ENCODE assay signal across 1 cellular context in the genomic region with DNA sequence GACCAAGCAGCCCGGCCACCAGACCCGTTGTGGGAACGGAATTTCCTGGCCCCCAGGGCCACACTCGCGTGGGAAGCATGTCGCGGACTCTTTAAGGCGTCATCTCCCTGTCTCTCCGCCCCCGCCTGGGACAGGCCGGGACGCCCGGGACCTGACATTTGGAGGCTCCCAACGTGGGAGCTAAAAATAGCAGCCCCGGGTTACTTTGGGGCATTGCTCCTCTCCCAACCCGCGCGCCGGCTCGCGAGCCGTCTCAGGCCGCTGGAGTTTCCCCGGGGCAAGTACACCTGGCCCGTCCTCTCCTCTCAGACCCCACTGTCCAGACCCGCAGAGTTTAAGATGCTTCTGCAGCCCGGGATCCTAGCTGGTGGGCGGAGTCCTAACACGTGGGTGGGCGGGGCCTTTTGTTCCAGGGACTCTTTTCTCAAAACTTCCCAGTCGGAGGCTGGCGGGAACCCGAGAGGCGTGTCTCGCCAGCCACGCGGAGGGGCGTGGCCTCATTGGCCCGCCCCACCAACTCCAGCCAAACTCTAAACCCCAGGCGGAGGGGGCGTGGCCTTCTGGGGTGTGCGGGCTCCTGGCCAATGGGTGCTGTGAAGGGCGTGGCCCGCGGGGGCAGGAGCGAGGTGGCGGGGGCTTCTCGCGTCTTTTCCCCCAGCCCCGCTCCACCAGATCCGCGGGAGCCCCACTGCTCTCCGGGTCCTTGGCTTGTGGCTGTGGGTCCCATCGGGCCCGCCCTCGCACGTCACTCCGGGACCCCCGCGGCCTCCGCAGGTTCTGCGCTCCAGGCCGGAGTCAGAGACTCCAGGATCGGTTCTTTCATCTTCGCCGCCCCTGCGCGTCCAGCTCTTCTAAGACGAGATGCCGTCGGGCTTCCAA.
TF ChIP-seq lines count a peak whose summit lies in the region.

A gene (plus strand): TSS at position 645 of the 879 bp plus-strand sequence. CDS start 217 bp downstream, at position 862.

TF ChIP-seq in GM23338, 12 proteins besides CTCF, POLR2A, EP300 and RAD21 (continued from another document):
- TF ChIP-seq, protein P1, sequence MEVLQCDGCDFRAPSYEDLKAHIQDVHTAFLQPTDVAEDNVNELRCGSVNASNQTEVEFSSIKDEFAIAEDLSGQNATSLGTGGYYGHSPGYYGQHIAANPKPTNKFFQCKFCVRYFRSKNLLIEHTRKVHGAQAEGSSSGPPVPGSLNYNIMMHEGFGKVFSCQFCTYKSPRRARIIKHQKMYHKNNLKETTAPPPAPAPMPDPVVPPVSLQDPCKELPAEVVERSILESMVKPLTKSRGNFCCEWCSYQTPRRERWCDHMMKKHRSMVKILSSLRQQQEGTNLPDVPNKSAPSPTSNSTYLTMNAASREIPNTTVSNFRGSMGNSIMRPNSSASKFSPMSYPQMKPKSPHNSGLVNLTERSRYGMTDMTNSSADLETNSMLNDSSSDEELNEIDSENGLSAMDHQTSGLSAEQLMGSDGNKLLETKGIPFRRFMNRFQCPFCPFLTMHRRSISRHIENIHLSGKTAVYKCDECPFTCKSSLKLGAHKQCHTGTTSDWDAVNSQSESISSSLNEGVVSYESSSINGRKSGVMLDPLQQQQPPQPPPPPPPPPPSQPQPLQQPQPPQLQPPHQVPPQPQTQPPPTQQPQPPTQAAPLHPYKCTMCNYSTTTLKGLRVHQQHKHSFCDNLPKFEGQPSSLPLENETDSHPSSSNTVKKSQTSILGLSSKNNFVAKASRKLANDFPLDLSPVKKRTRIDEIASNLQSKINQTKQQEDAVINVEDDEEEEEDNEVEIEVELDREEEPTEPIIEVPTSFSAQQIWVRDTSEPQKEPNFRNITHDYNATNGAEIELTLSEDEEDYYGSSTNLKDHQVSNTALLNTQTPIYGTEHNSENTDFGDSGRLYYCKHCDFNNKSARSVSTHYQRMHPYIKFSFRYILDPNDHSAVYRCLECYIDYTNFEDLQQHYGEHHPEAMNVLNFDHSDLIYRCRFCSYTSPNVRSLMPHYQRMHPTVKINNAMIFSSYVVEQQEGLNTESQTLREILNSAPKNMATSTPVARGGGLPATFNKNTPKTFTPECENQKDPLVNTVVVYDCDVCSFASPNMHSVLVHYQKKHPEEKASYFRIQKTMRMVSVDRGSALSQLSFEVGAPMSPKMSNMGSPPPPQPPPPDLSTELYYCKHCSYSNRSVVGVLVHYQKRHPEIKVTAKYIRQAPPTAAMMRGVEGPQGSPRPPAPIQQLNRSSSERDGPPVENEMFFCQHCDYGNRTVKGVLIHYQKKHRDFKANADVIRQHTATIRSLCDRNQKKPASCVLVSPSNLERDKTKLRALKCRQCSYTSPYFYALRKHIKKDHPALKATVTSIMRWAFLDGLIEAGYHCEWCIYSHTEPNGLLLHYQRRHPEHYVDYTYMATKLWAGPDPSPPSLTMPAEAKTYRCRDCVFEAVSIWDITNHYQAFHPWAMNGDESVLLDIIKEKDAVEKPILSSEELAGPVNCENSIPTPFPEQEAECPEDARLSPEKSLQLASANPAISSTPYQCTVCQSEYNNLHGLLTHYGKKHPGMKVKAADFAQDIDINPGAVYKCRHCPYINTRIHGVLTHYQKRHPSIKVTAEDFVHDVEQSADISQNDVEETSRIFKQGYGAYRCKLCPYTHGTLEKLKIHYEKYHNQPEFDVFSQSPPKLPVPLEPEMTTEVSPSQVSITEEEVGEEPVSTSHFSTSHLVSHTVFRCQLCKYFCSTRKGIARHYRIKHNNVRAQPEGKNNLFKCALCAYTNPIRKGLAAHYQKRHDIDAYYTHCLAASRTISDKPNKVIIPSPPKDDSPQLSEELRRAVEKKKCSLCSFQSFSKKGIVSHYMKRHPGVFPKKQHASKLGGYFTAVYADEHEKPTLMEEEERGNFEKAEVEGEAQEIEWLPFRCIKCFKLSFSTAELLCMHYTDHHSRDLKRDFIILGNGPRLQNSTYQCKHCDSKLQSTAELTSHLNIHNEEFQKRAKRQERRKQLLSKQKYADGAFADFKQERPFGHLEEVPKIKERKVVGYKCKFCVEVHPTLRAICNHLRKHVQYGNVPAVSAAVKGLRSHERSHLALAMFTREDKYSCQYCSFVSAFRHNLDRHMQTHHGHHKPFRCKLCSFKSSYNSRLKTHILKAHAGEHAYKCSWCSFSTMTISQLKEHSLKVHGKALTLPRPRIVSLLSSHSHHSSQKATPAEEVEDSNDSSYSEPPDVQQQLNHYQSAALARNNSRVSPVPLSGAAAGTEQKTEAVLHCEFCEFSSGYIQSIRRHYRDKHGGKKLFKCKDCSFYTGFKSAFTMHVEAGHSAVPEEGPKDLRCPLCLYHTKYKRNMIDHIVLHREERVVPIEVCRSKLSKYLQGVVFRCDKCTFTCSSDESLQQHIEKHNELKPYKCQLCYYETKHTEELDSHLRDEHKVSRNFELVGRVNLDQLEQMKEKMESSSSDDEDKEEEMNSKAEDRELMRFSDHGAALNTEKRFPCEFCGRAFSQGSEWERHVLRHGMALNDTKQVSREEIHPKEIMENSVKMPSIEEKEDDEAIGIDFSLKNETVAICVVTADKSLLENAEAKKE (CRISPR knock-in tag; IDR thresholded peaks at IDR 0.05), result no peak
- no peak for TF ChIP-seq JUNB (IDR thresholded peaks at IDR 0.05; ENCODE audit: unreplicated experiment)
- TF ChIP-seq, protein P2, sequence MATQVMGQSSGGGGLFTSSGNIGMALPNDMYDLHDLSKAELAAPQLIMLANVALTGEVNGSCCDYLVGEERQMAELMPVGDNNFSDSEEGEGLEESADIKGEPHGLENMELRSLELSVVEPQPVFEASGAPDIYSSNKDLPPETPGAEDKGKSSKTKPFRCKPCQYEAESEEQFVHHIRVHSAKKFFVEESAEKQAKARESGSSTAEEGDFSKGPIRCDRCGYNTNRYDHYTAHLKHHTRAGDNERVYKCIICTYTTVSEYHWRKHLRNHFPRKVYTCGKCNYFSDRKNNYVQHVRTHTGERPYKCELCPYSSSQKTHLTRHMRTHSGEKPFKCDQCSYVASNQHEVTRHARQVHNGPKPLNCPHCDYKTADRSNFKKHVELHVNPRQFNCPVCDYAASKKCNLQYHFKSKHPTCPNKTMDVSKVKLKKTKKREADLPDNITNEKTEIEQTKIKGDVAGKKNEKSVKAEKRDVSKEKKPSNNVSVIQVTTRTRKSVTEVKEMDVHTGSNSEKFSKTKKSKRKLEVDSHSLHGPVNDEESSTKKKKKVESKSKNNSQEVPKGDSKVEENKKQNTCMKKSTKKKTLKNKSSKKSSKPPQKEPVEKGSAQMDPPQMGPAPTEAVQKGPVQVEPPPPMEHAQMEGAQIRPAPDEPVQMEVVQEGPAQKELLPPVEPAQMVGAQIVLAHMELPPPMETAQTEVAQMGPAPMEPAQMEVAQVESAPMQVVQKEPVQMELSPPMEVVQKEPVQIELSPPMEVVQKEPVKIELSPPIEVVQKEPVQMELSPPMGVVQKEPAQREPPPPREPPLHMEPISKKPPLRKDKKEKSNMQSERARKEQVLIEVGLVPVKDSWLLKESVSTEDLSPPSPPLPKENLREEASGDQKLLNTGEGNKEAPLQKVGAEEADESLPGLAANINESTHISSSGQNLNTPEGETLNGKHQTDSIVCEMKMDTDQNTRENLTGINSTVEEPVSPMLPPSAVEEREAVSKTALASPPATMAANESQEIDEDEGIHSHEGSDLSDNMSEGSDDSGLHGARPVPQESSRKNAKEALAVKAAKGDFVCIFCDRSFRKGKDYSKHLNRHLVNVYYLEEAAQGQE (IDR thresholded peaks at IDR 0.05; ENCODE audit: unreplicated experiment), result no peak
